In the genomic region with DNA sequence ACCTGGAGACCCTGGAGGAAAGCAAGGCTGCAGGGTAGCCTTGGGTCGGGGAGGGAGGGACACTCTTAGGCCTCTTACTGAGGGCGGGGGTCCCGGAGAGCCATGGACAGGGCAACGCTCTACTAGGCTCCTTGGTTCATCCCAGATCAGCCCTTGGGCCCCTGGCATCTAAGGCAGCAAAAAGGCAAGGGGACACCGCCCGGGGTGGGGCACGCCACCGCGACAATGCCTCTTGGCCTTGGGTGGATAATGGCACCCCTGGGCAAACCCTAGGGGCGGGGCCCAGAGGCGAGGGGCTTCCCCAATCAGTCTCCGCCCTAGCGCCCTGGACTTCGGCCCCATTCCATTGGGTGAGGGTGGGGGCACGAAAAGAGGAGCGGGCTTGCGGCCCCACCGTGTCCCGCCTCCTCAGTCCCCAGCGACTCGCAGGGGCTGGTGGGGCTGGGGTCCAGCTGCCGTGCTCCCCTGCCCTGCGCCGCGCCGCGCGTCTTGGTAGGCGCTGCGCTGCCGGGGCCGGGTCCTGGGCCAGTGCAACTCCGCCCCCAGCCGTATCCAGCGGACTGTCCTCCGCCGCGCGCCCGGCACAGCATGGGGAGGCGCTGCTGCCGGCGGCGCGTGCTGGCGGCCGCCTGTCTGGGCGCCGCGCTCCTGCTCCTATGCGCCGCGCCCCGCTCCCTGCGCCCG, we compare ENCODE assay signal across 1 cellular context.
TF ChIP-seq lines count a peak whose summit lies in the region.

A gene with protein sequence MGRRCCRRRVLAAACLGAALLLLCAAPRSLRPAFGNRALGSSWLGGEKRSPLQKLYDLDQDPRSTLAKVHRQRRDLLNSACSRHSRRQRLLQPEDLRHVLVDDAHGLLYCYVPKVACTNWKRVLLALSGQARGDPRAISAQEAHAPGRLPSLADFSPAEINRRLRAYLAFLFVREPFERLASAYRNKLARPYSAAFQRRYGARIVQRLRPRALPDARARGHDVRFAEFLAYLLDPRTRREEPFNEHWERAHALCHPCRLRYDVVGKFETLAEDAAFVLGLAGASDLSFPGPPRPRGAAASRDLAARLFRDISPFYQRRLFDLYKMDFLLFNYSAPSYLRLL (plus strand): TSS at position 411 of the 684 bp plus-strand sequence. CDS start 178 bp downstream, at position 589.

TF ChIP-seq in HepG2, 621 proteins besides CTCF, POLR2A, EP300 and RAD21 (continued from another document):
- TF ChIP-seq GMEB1 (CRISPR knock-in tag; IDR thresholded peaks at IDR 0.05; ENCODE audit: borderline replicate concordance), result 0 out of 2 replicates have a peak, but pooled peaks have one; percentile 13
